ENCODE assay signal across 34 cellular contexts in genomic region chr1:17286646-17287045, GRCh38. TPM values are rescaled to one million over a fixed set of nuclear protein-coding genes. Genes with fewer than 3 reads are reported as not detected.
"Had no signal": no experiment of that assay in that cellular context is flagged by ENCODE, and none has a peak within 500 bp of the region (broad histone marks: within the 10 kb centered on the region; RNA-seq: fewer than 3 reads in every experiment).

No MANE protein-coding gene starts in this region.

- H3K27ac ChIP-seq: brain microvascular endothelial cell, VCaP had no signal

- ATAC-seq: activated CD8-positive, alpha-beta memory T cell treated with anti-CD3 and anti-CD28 coated beads, Interleukin-2, amount 10 ng/mL, durations not matched to agents 7 days and 5 days; activated naive CD8-positive, alpha-beta T cell treated with anti-CD3 and anti-CD28 coated beads, Interleukin-2, amount 50 U/mL, for 24 hours; Right ventricle myocardium inferior; T-cell; T-helper 17 cell had no signal

- H3K36me3 ChIP-seq: brain microvascular endothelial cell had no signal

- DNase-seq: activated B cell treated with CpG ODN at 0.5 μM for 24 hours; activated CD4-positive, alpha-beta memory T cell treated with anti-CD3 and anti-CD28 coated beads, Interleukin-2, amount 10 ng/mL, durations not matched to agents 7 days and 5 days; activated CD4-positive, alpha-beta T cell treated with anti-CD3 and anti-CD28 coated beads for 4 hours; activated CD4-positive, alpha-beta T cell treated with anti-CD3 and anti-CD28 coated beads, Interleukin-2, amount 50 U/mL, for 1 hour; activated CD4-positive, CD25-positive, alpha-beta regulatory T cell treated with anti-CD3 and anti-CD28 coated beads, Interleukin-2, amount 50 U/mL, for 72 hours; activated CD8-positive, alpha-beta memory T cell treated with anti-CD3 and anti-CD28 coated beads for 24 hours; activated CD8-positive, alpha-beta memory T cell treated with anti-CD3 and anti-CD28 coated beads, Interleukin-2, amount 10 ng/mL, durations not matched to agents 7 days and 5 days; activated CD8-positive, alpha-beta memory T cell treated with anti-CD3 and anti-CD28 coated beads, Interleukin-2, amount 50 U/mL, for 48 hours; activated effector memory CD4-positive, alpha-beta T cell treated with Interleukin-2 at 50 U/mL for 16 hours; activated naive CD4-positive, alpha-beta T cell treated with anti-CD3 and anti-CD28 coated beads, Interleukin-2, amount 10 ng/mL, durations not matched to agents 7 days and 5 days; activated naive CD8-positive, alpha-beta T cell treated with anti-CD3 and anti-CD28 coated beads, Interleukin-2, amount 50 U/mL, for 24 hours; activated T-cell treated with anti-CD3 and anti-CD28 coated beads, Interleukin-2, amount 50 U/mL, for 48 hours; aorta; central memory CD4-positive, alpha-beta T cell; NCI-H1092 treated with DMSO at 0.1 percent for 48 hours; NCI-H1417; NCI-H146; NCI-H187; NCI-H2029 treated with DMSO at 0.1 percent for 48 hours; NCI-H2107; NCI-H2171; NCI-H510A; NCI-H526; NCI-H748 treated with DMSO at 0.1 percent for 48 hours; NK-92 treated with Interleukin-12 subunit alpha and Interleukin-12 subunit beta, amount 100 ng/mL, for 24 hours; SIG-M5; T-cell; T-helper 17 cell had no signal

RNA-seq across cellular contexts. Expression of gene PADI4, which starts 21.4 kb away (rescaled TPM):
- total RNA-seq: activated CD4-positive, alpha-beta memory T cell treated with anti-CD3 and anti-CD28 coated beads, Interleukin-2, amount 10 ng/mL, durations not matched to agents 7 days and 5 days; SK-MEL-5 had no signal
- polyA plus RNA-seq: aorta had no signal

RNA-seq across cellular contexts. Expression of gene PADI3, which starts 37.7 kb away (rescaled TPM):
- total RNA-seq: activated B cell treated with CpG ODN at 0.5 μM for 24 hours; activated CD4-positive, alpha-beta memory T cell treated with anti-CD3 and anti-CD28 coated beads, Interleukin-2, amount 10 ng/mL, durations not matched to agents 7 days and 5 days; activated CD8-positive, alpha-beta memory T cell treated with anti-CD3 and anti-CD28 coated beads, Interleukin-2, amount 10 ng/mL, durations not matched to agents 7 days and 5 days; aorta; cerebellum; OCI-LY7; Right ventricle myocardium inferior; T-cell; T-helper 17 cell had no signal
- polyA plus RNA-seq: aorta had no signal
